ENCODE assay signal across 26 cellular contexts in genomic region chr2:232981356-232981755, GRCh38. TPM values are rescaled to one million over a fixed set of nuclear protein-coding genes. Genes with fewer than 3 reads are reported as not detected.
DNase-seq lines count a peak whose midpoint lies in the region; ATAC-seq and TF ChIP-seq lines count a peak whose summit lies in the region.
"Had no signal": no experiment of that assay in that cellular context is flagged by ENCODE, and none has a peak within 500 bp of the region (broad histone marks: within the 10 kb centered on the region; RNA-seq: fewer than 3 reads in every experiment).

No MANE protein-coding gene starts in this region.

- TF ChIP-seq CTCF in Panc1 (IDR thresholded peaks at IDR 0.05), result no peak
- TF ChIP-seq CTCF in esophagus squamous epithelium (IDR thresholded peaks at IDR 0.05), result no peak
- no peak for TF ChIP-seq CTCF in prostate gland (IDR thresholded peaks at IDR 0.05)

- H3K36me3 ChIP-seq in Panc1 (ENCODE audit: control insufficient read depth, insufficient read depth, low read length), result no peaks in the 10 kb centered on the region
- H3K36me3 ChIP-seq in esophagus squamous epithelium, result no peaks in the 10 kb centered on the region
- H3K36me3 ChIP-seq in prostate gland, result no peaks in the 10 kb centered on the region
- H3K36me3 ChIP-seq: esophagus muscularis mucosa, gastroesophageal sphincter, thyroid gland had no signal

- in situ Hi-C loops in Panc1 (cut with HindIII; ENCODE audit: low pct_unique_long_range_greater_than_20kb, low sequenced_read_pairs), result no loop called here

- WGBS in esophagus squamous epithelium, 2 donors, result 24 to 41% methylated on average over 5 of the region's 7 CpGs
- 39% methylated on average over 7 of the region's 7 CpGs for WGBS in prostate gland

- H3K27me3 ChIP-seq in Panc1 (ENCODE audit: control insufficient read depth, insufficient read depth, low read length) (no peaks in the 10 kb centered on the region), esophagus squamous epithelium (peaks cover 0 to 25% (median 0%) of the 10 kb centered on the region in 4 donors), prostate gland (replicated peaks; ENCODE audit: insufficient read depth) (no peaks in the 10 kb centered on the region)
- H3K27me3 ChIP-seq: thyroid gland had no signal

- H3K27ac ChIP-seq in Panc1 (ENCODE audit: low read length) (peak overlapping the region; percentile 60), esophagus squamous epithelium (peak overlapping the region; percentile 32 to 83 (median 72)), prostate gland (no peak overlapping the region)
- H3K27ac ChIP-seq: esophagus muscularis mucosa, gastroesophageal sphincter, thyroid gland had no signal

- no TSS peak for BruUV-seq in Panc1 (replicated peaks; lab: Mats Ljungman, UMichigan)

- H3K4me1 ChIP-seq in Panc1 (ENCODE audit: control insufficient read depth, insufficient read depth, low read length), result peaks cover 58% of the 10 kb centered on the region
- H3K4me1 ChIP-seq in esophagus squamous epithelium, result peaks cover 12 to 39% (median 17%) of the 10 kb centered on the region in 3 donors
- no peaks in the 10 kb centered on the region for H3K4me1 ChIP-seq in prostate gland (replicated peaks)
- H3K4me1 ChIP-seq: esophagus muscularis mucosa, gastroesophageal sphincter, thyroid gland had no signal

- intact Hi-C loops in Panc1 (cut with micrococcal nuclease; ENCODE audit: unreplicated experiment), result loop anchor here (5.0 kb wide), 1 partner anchor 271 kb away; the partner anchor contains the start of gene ATG16L1
- intact Hi-C loops in esophagus squamous epithelium (cut with DNase I), result no loop called here
- intact Hi-C loops in prostate gland (cut with DNase I), result no loop called here

- CTCF ChIA-PET in Panc1 (lab: Charles Lee), result interaction anchor here (0.6 to 1.2 kb wide), 2 partner anchors 48 to 79 kb away, joined by 3 to 4 read pairs; no protein-coding TSS in a partner anchor

- no peaks in the 10 kb centered on the region for H3K9me3 ChIP-seq in Panc1 (ENCODE audit: control insufficient read depth, insufficient read depth, low read depth, low read length)
- no peaks in the 10 kb centered on the region for H3K9me3 ChIP-seq in esophagus squamous epithelium
- no peaks in the 10 kb centered on the region for H3K9me3 ChIP-seq in prostate gland
- H3K9me3 ChIP-seq: esophagus muscularis mucosa, thyroid gland had no signal

- peak; percentile 73 for DNase-seq in ELF-1 (ENCODE audit: low read depth, low spot score)
- DNase-seq in Panc1 (ENCODE audit: low read depth, low spot score), result no peak
- no peak for DNase-seq in esophagus squamous epithelium (lab: John Stamatoyannopoulos, UW)
- DNase-seq in prostate gland (ENCODE audit: low spot score), result peak; percentile 72
- DNase-seq in NCI-H69 (lab: John Stamatoyannopoulos, UW), result no peak
- no peak for DNase-seq in RPMI8226
- DNase-seq in DMS114 treated with DMSO at 0.1 percent for 48 hours (lab: John Stamatoyannopoulos, UW; ENCODE audit: unreplicated experiment), result no peak
- DNase-seq: activated CD4-positive, alpha-beta T cell treated with anti-CD3 and anti-CD28 coated beads, Interleukin-2, amount 10 ng/mL, durations not matched to agents 7 days and 5 days; CD4-positive, CD25-positive, alpha-beta regulatory T cell; H7; Karpas-422; kidney glomerular epithelial cell; mesenchymal stem cell; NCI-H1105; NCI-H2081 treated with DMSO at 0.1 percent for 48 hours; SHP77 treated with DMSO at 0.1 percent for 48 hours; stimulated activated CD4-positive, alpha-beta T cell treated with anti-CD3 and anti-CD28 coated beads, Interleukin-1b, Interleukin-23, amount 100 ng/mL, for 48 hours; stimulated activated naive B cell treated with anti-CD40 and anti-IgM and Interleukin-4, amounts not matched to agents 10 μg/mL and 1 μg/mL and 100 μg/mL, for 72 hours; T-helper 1 cell had no signal

- no peak overlapping the region for H3K4me3 ChIP-seq in Panc1 (ENCODE audit: low read depth in 2 of 2, low read length in 2 of 2)
- no peak overlapping the region for H3K4me3 ChIP-seq in esophagus squamous epithelium
- H3K4me3 ChIP-seq in prostate gland, result no peak overlapping the region
- H3K4me3 ChIP-seq: esophagus muscularis mucosa, gastroesophageal sphincter, GM12878, thyroid gland had no signal

- TF ChIP-seq POLR2A in esophagus squamous epithelium (IDR thresholded peaks at IDR 0.05) (no peak), prostate gland (IDR thresholded peaks at IDR 0.05) (no peak)

- no peak for ATAC-seq in Panc1
- no peak for ATAC-seq in HG03039 (IDR thresholded peaks at IDR 0.05; ENCODE audit: unreplicated experiment)
- ATAC-seq: gastroesophageal sphincter; GM12878; natural killer cell treated with Interleukin-12 subunit alpha and Interleukin-12 subunit beta and Interleukin-15 and Interleukin-18, amount 100 ng/mL, for 72 hours; stimulated activated naive B cell treated with anti-CD40 and anti-IgM and Interleukin-4, amounts not matched to agents 10 μg/mL and 1 μg/mL and 100 μg/mL, for 72 hours had no signal

- POLR2A ChIA-PET in Panc1 (lab: Charles Lee), result no interaction called here

RNA-seq across cellular contexts. Expression of gene NGEF, which starts 31.7 kb away (rescaled TPM):
- total RNA-seq in Panc1 (2021; ENCODE audit: unreplicated experiment), result 17.8 TPM
- polyA plus RNA-seq in Panc1 (2012; ENCODE audit: insufficient read length), result 30.6 TPM
- total RNA-seq in esophagus squamous epithelium, result 10 to 100 TPM in 1 of 4 donors, 1 to 10 TPM in 3; 4.0 to 16.5 (median 6.2) TPM
- 10 to 100 TPM in 1 of 2 donors, 1 to 10 TPM in 1; 2.0 to 19.0 TPM for total RNA-seq in prostate gland
- total RNA-seq: activated CD4-positive, alpha-beta T cell treated with anti-CD3 and anti-CD28 coated beads, Interleukin-2, amount 10 ng/mL, durations not matched to agents 7 days and 5 days; CD4-positive, CD25-positive, alpha-beta regulatory T cell; GM12878; natural killer cell treated with Interleukin-12 subunit alpha and Interleukin-12 subunit beta and Interleukin-15 and Interleukin-18, amount 100 ng/mL, for 72 hours had no signal

RNA-seq across cellular contexts. Expression of gene NEU2, which starts 51.1 kb away (rescaled TPM):
- total RNA-seq in Panc1 (2021; ENCODE audit: unreplicated experiment) (not detected), esophagus squamous epithelium (not detected), prostate gland (not detected)
- not detected for polyA plus RNA-seq in Panc1 (2012; ENCODE audit: insufficient read length)
- total RNA-seq: activated CD4-positive, alpha-beta T cell treated with anti-CD3 and anti-CD28 coated beads, Interleukin-2, amount 10 ng/mL, durations not matched to agents 7 days and 5 days; cardiac septum; CD4-positive, CD25-positive, alpha-beta regulatory T cell; esophagus muscularis mucosa; gastroesophageal sphincter; GM12878; H7; natural killer cell treated with Interleukin-12 subunit alpha and Interleukin-12 subunit beta and Interleukin-15 and Interleukin-18, amount 100 ng/mL, for 72 hours; thyroid gland had no signal
- polyA plus RNA-seq: CD4-positive, CD25-positive, alpha-beta regulatory T cell; GM12878 had no signal

Comparison
In these comparisons a context has a peak if more than half of its experiments do, and no peak if none do; other contexts are left out.
1. DNase-seq: peak in ELF-1 (single experiment) and prostate gland (single experiment); none in Panc1 (single experiment), esophagus squamous epithelium (single experiment), NCI-H69 (single experiment), RPMI8226 (single experiment) and DMS114 treated with DMSO at 0.1 percent for 48 hours (single experiment).
2. H3K27ac ChIP-seq: peak in Panc1 (single experiment) and esophagus squamous epithelium (4 of 4); none in prostate gland (0 of 2).